Comparison of ENCODE assay signal across 18 cellular contexts in genomic region chr1:26482921-26483320, GRCh38. TPM values are rescaled to one million over a fixed set of nuclear protein-coding genes. Genes with fewer than 3 reads are reported as not detected.
DNase-seq lines count a peak whose midpoint lies in the region; ATAC-seq and TF ChIP-seq lines count a peak whose summit lies in the region.
"Had no signal": no experiment of that assay in that cellular context is flagged by ENCODE, and none has a peak within 500 bp of the region (broad histone marks: within the 10 kb centered on the region; RNA-seq: fewer than 3 reads in every experiment).

No MANE protein-coding gene starts in this region.

- no peaks in the 10 kb centered on the region for H3K9me3 ChIP-seq in CD4-positive, alpha-beta memory T cell (ENCODE audit: control insufficient read depth in 1 of 2, low read length in 2 of 2)
- no peaks in the 10 kb centered on the region for H3K9me3 ChIP-seq in HEK293 (ENCODE audit: control insufficient read depth, insufficient read depth, low read depth, low read length)
- H3K9me3 ChIP-seq in naive thymus-derived CD4-positive, alpha-beta T cell (ENCODE audit: control insufficient read depth in 2 of 3, low read length in 3 of 3): no peaks in the 10 kb centered on the region
- no peaks in the 10 kb centered on the region for H3K9me3 ChIP-seq in A673 (ENCODE audit: low read depth, low read length, poor library complexity, severe bottlenecking)

- H3K36me3 ChIP-seq in CD4-positive, alpha-beta memory T cell (ENCODE audit: insufficient read depth, low read length): no peaks in the 10 kb centered on the region
- H3K36me3 ChIP-seq in HEK293 (ENCODE audit: control insufficient read depth in 2 of 2, insufficient read depth in 1 of 2, low read length in 2 of 2) (peaks cover 8 to 11% of the 10 kb centered on the region in 2 experiments), A673 (ENCODE audit: insufficient read depth, low read length, poor library complexity, severe bottlenecking) (peaks cover 8% of the 10 kb centered on the region)
- H3K36me3 ChIP-seq in naive thymus-derived CD4-positive, alpha-beta T cell (ENCODE audit: control insufficient read depth in 2 of 3, insufficient read depth in 3 of 3, low read length in 3 of 3): peaks cover 0 to 5% (median 0%) of the 10 kb centered on the region in 3 experiments

- intact Hi-C loops in CD4-positive, alpha-beta memory T cell (cut with micrococcal nuclease): no loop called here
- intact Hi-C loops in naive thymus-derived CD4-positive, alpha-beta T cell (cut with micrococcal nuclease): no loop called here
- intact Hi-C loops in A673 (cut with micrococcal nuclease; ENCODE audit: unreplicated experiment): no loop called here

- H3K27ac ChIP-seq in CD4-positive, alpha-beta memory T cell (ENCODE audit: low read depth, low read length): no peak overlapping the region
- H3K27ac ChIP-seq in HEK293 (ENCODE audit: extremely low read depth, low read depth, low read length) (no peak overlapping the region), A673 (ENCODE audit: low read depth, low read length, poor library complexity, severe bottlenecking) (no peak overlapping the region)
- no peak overlapping the region for H3K27ac ChIP-seq in naive thymus-derived CD4-positive, alpha-beta T cell (ENCODE audit: low read depth, low read length)
- H3K27ac ChIP-seq: WERI-Rb-1 had no signal

- POLR2A ChIA-PET in CD4-positive, alpha-beta memory T cell (lab: Charles Lee; ENCODE audit: partially characterized antibody): interaction anchor here (2.7 kb wide), 1 partner anchor 10 kb away, joined by 8 read pairs; the partner anchor contains the start of gene HMGN2
- POLR2A ChIA-PET in HEK293 (lab: Yijun Ruan, JAX): interaction anchor here (0.7 kb wide), 1 partner anchor 11 kb away, joined by 3 read pairs; the partner anchor contains the start of gene HMGN2
- POLR2A ChIA-PET in naive thymus-derived CD4-positive, alpha-beta T cell (lab: Charles Lee): interaction anchor here (0.5 to 2.1 kb wide), 2 partner anchors 17 to 96 kb away, joined by 3 to 6 read pairs; no protein-coding TSS in a partner anchor
- POLR2A ChIA-PET in A673 (lab: Charles Lee; ENCODE audit: low non-redundant PET): no interaction called here

- H3K9me3 Mint-ChIP-seq in CD4-positive, alpha-beta memory T cell: peaks cover 0 to 3% (median 0%) of the 10 kb centered on the region in 8 donors
- H3K9me3 Mint-ChIP-seq in naive thymus-derived CD4-positive, alpha-beta T cell: peaks cover 0 to 4% (median 0%) of the 10 kb centered on the region in 11 donors
- H3K9me3 Mint-ChIP-seq: activated naive CD8-positive, alpha-beta T cell treated with anti-CD3 and anti-CD28 coated beads, Interleukin-2, amount 10 ng/mL, durations not matched to agents 7 days and 5 days; nephron had no signal

- CTCF ChIA-PET in CD4-positive, alpha-beta memory T cell (lab: Charles Lee; ENCODE audit: partially characterized antibody): no interaction called here
- CTCF ChIA-PET in HEK293 (lab: Yijun Ruan, JAX) (interaction anchor here (0.7 kb wide), 1 partner anchor 66 kb away, joined by 3 read pairs; no protein-coding TSS in a partner anchor), A673 (lab: Charles Lee) (no interaction called here)
- CTCF ChIA-PET in naive thymus-derived CD4-positive, alpha-beta T cell (lab: Charles Lee): no interaction called here

- TF ChIP-seq CTCF in HEK293 (tag by site-specific recombination; IDR thresholded peaks at IDR 0.05) (no peak), astrocyte of the spinal cord (IDR thresholded peaks at IDR 0.05; ENCODE audit: low read depth, low read length) (no peak), A673 (conservative IDR thresholded peaks at IDR 0.05; ENCODE audit: low read depth, low read length) (no peak)

- no peak overlapping the region for H3K4me3 ChIP-seq in CD4-positive, alpha-beta memory T cell (ENCODE audit: low read length in 2 of 2)
- H3K4me3 ChIP-seq in HEK293 (ENCODE audit: low read depth, low read length): no peak overlapping the region
- H3K4me3 ChIP-seq in astrocyte of the spinal cord (ENCODE audit: low read depth, low read length): no peak overlapping the region
- H3K4me3 ChIP-seq in naive thymus-derived CD4-positive, alpha-beta T cell (ENCODE audit: low read length): no peak overlapping the region
- no peak overlapping the region for H3K4me3 ChIP-seq in A673 (ENCODE audit: low read depth, low read length, poor library complexity, severe bottlenecking)

- peaks cover 4 to 9% of the 10 kb centered on the region in 2 donors for H3K36me3 Mint-ChIP-seq in CD4-positive, alpha-beta memory T cell
- H3K36me3 Mint-ChIP-seq in naive thymus-derived CD4-positive, alpha-beta T cell: peaks cover 0 to 10% (median 4%) of the 10 kb centered on the region in 5 donors

- in situ Hi-C loops in astrocyte of the spinal cord (cut with HindIII; ENCODE audit: low sequenced_read_pairs): no loop called here

- no peaks in the 10 kb centered on the region for H3K4me1 ChIP-seq in CD4-positive, alpha-beta memory T cell (ENCODE audit: insufficient read depth, low read length)
- H3K4me1 ChIP-seq in HEK293 (ENCODE audit: control insufficient read depth, insufficient read depth, low read length): no peaks in the 10 kb centered on the region
- H3K4me1 ChIP-seq in naive thymus-derived CD4-positive, alpha-beta T cell (ENCODE audit: control insufficient read depth in 2 of 2, insufficient read depth in 2 of 2, low read length in 2 of 2): no peaks in the 10 kb centered on the region
- H3K4me1 ChIP-seq in A673 (ENCODE audit: insufficient read depth, low read length, poor library complexity, severe bottlenecking): no peaks in the 10 kb centered on the region

- DNase-seq in CD4-positive, alpha-beta memory T cell: no peak
- peak; percentile 25 for DNase-seq in astrocyte of the spinal cord (ENCODE audit: low read depth, low spot score)
- DNase-seq in naive thymus-derived CD4-positive, alpha-beta T cell: no peak
- DNase-seq in epidermal melanocyte (ENCODE audit: insufficient read length, low spot score): no peak
- no peak for DNase-seq in anterior cingulate cortex (lab: John Stamatoyannopoulos, UW)
- no peak for DNase-seq in A673 (ENCODE audit: low spot score)
- DNase-seq in NCI-H524 treated with DMSO at 0.1 percent for 48 hours (lab: John Stamatoyannopoulos, UW): no peak
- DNase-seq: activated CD8-positive, alpha-beta memory T cell treated with anti-CD3 and anti-CD28 coated beads, Interleukin-2, amount 50 U/mL, for 4 hours; activated naive CD8-positive, alpha-beta T cell treated with anti-CD3 and anti-CD28 coated beads, Interleukin-2, amount 10 ng/mL, durations not matched to agents 7 days and 5 days; C1 segment of cervical spinal cord; DMS79 treated with DMSO at 0.1 percent for 48 hours; foreskin melanocyte; NCI-H1694 treated with DMSO at 0.1 percent for 48 hours; NCI-H510A; stimulated activated CD4-positive, alpha-beta T cell treated with anti-CD3 and anti-CD28 coated beads, Interleukin-2, amount 100 ng/mL, for 24 hours; WERI-Rb-1 had no signal

- H3K4me1 Mint-ChIP-seq in CD4-positive, alpha-beta memory T cell: peaks cover 4 to 10% (median 5%) of the 10 kb centered on the region in 4 donors
- H3K4me1 Mint-ChIP-seq in naive thymus-derived CD4-positive, alpha-beta T cell: peaks cover 0 to 18% (median 9%) of the 10 kb centered on the region in 7 donors
- H3K4me1 Mint-ChIP-seq: nephron had no signal

- no peaks in the 10 kb centered on the region for H3K27me3 ChIP-seq in CD4-positive, alpha-beta memory T cell (ENCODE audit: insufficient read depth, low read length)
- H3K27me3 ChIP-seq in naive thymus-derived CD4-positive, alpha-beta T cell (ENCODE audit: control insufficient read depth in 2 of 2, insufficient read depth in 2 of 2, low read length in 2 of 2): no peaks in the 10 kb centered on the region
- H3K27me3 ChIP-seq in A673 (replicated peaks; ENCODE audit: insufficient read depth, low read depth, low read length, poor library complexity): no peaks in the 10 kb centered on the region

- no peak overlapping the region for H3K4me3 Mint-ChIP-seq in CD4-positive, alpha-beta memory T cell
- H3K4me3 Mint-ChIP-seq in naive thymus-derived CD4-positive, alpha-beta T cell: no peak overlapping the region
- H3K4me3 Mint-ChIP-seq: activated naive CD8-positive, alpha-beta T cell treated with anti-CD3 and anti-CD28 coated beads, Interleukin-2, amount 10 ng/mL, durations not matched to agents 7 days and 5 days; nephron had no signal

- no peaks in the 10 kb centered on the region for H3K27me3 Mint-ChIP-seq in CD4-positive, alpha-beta memory T cell
- H3K27me3 Mint-ChIP-seq in naive thymus-derived CD4-positive, alpha-beta T cell: no peaks in the 10 kb centered on the region
- H3K27me3 Mint-ChIP-seq: activated naive CD8-positive, alpha-beta T cell treated with anti-CD3 and anti-CD28 coated beads, Interleukin-2, amount 10 ng/mL, durations not matched to agents 7 days and 5 days had no signal

- no TSS peak for BruUV-seq in A673 (replicated peaks; lab: Mats Ljungman, UMichigan)

- H3K27ac Mint-ChIP-seq in CD4-positive, alpha-beta memory T cell: peak overlapping the region in 5 of 7 donors; percentile 10 to 81 (median 65)
- H3K27ac Mint-ChIP-seq in naive thymus-derived CD4-positive, alpha-beta T cell: peak overlapping the region in 6 of 9 donors; percentile 23 to 79 (median 50)
- H3K27ac Mint-ChIP-seq: activated naive CD8-positive, alpha-beta T cell treated with anti-CD3 and anti-CD28 coated beads, Interleukin-2, amount 10 ng/mL, durations not matched to agents 7 days and 5 days; nephron had no signal

- ATAC-seq in naive thymus-derived CD4-positive, alpha-beta T cell: no peak

RNA-seq across cellular contexts. Expression of gene HMGN2, which starts 10.7 kb away (rescaled TPM):
- total RNA-seq in CD4-positive, alpha-beta memory T cell: 100 to 1,000 TPM; 341 to 361 TPM
- 100 to 1,000 TPM; 566 to 681 TPM for polyA plus RNA-seq in CD4-positive, alpha-beta memory T cell
- 100 to 1,000 TPM; 304 to 783 (median 360) TPM for total RNA-seq in naive thymus-derived CD4-positive, alpha-beta T cell
- polyA plus RNA-seq in naive thymus-derived CD4-positive, alpha-beta T cell: 100 to 1,000 TPM; 784 to 901 TPM
- total RNA-seq in A673 (2021): 1,074 and 1,080 TPM in 2 replicates

RNA-seq across cellular contexts. Expression of gene RPS6KA1, which starts 46.6 kb away (rescaled TPM):
- 100 to 1,000 TPM; 106 to 108 TPM for total RNA-seq in CD4-positive, alpha-beta memory T cell
- 100 to 1,000 TPM; 180 to 215 TPM for polyA plus RNA-seq in CD4-positive, alpha-beta memory T cell
- 100 to 1,000 TPM in 2 of 5 experiments, 10 to 100 TPM in 3; 53.8 to 205 (median 97.6) TPM for total RNA-seq in naive thymus-derived CD4-positive, alpha-beta T cell
- 100 to 1,000 TPM; 109 to 131 TPM for polyA plus RNA-seq in naive thymus-derived CD4-positive, alpha-beta T cell
- 6.3 and 8.8 TPM in 2 replicates for total RNA-seq in A673 (2021)

RNA-seq across cellular contexts. Expression of gene DHDDS, which starts 50.8 kb away (rescaled TPM):
- total RNA-seq in CD4-positive, alpha-beta memory T cell: 10 to 100 TPM; 44.4 to 46.2 TPM
- polyA plus RNA-seq in CD4-positive, alpha-beta memory T cell: 10 to 100 TPM; 23.3 to 26.7 TPM
- total RNA-seq in naive thymus-derived CD4-positive, alpha-beta T cell: 10 to 100 TPM; 28.1 to 58.9 (median 37.7) TPM
- 10 to 100 TPM; 20.7 to 23.8 TPM for polyA plus RNA-seq in naive thymus-derived CD4-positive, alpha-beta T cell
- total RNA-seq in A673 (2021): 50.7 and 53.6 TPM in 2 replicates
